ENCODE assay signal across 1 cellular context in the genomic region with DNA sequence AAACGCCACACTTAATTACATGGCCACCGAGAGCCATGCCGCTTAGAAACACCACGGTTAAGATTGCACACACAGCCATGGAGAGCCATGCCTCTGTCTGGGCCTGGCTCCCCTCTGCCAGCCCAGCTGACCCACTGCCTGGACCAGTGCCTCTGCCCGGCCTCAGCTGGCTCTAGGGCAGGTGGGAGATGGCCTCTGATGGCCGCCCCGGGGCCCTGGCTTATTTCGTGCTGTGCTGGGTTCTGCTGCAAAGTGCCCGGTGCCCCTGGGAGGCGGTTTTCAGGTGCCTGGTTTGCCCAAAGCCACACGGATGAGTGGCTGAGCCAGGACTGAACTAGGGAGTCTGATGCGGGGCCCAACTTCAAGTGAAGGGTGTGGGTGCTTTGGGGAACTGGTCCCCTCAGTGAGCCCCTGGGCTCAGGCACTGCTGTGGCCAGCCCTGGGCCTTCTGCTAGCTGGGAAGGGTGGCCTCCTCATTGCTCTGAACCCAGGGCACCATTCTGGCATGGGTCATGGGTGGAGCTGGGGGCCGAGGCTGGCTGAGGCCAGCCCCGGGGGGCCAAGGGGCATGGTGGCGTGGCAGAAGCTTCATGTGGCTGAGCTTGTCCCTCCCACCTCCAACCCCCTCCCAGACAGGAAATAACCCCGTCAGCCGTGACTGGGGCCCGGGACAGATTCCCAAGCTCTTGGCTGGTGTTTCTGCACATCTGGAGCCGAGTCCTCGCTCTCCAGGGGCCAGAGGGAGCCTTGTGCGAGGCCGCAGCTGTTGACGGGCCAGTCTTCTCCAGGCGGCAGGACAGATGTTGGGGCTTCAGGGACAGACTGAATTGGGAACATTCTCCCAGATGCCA.
TF ChIP-seq lines count a peak whose summit lies in the region.

No MANE protein-coding gene starts in this region.

TF ChIP-seq in IMR-90, 13 proteins besides CTCF, POLR2A, EP300 and RAD21:
- no peak for TF ChIP-seq CHD1 (IDR thresholded peaks at IDR 0.05; ENCODE audit: low read depth, low read length)
